ENCODE assay signal across 8 cellular contexts in genomic region chr11:67267188-67268035, GRCh38. TPM values are rescaled to one million over a fixed set of nuclear protein-coding genes. Genes with fewer than 3 reads are reported as not detected.
DNase-seq lines count a peak whose midpoint lies in the region; ATAC-seq and TF ChIP-seq lines count a peak whose summit lies in the region.

No MANE protein-coding gene starts in this region.

- peak overlapping the region; percentile 100 for H3K27ac ChIP-seq in HL-60 (replicated peaks)

- peak in 1 of 2 donors; percentile 1 for ATAC-seq in left cardiac atrium

- H3K4me3 ChIP-seq in BJ (ENCODE audit: low read depth, low read length) (peak overlapping the region; percentile 81), HL-60 (replicated peaks; ENCODE audit: insufficient read depth, low read length) (peak overlapping the region; percentile 67), skeletal muscle cell (ENCODE audit: low read depth, low read length) (peak overlapping the region; percentile 88)

- POLR2A ChIA-PET in BJ (lab: Charles Lee), result no interaction called here
- POLR2A ChIA-PET in GM10248 (lab: Yijun Ruan, JAX), result interaction anchor here (0.6 to 1.1 kb wide), 3 partner anchors 10 to 107 kb away, joined by 3 to 4 read pairs (median 3); no protein-coding TSS in a partner anchor

- peaks cover 9% of the 10 kb centered on the region for H3K36me3 ChIP-seq in BJ (ENCODE audit: control insufficient read depth, insufficient read depth, low read length)

- DNase-seq in BJ (ENCODE audit: low read depth) (no peak), HL-60 (ENCODE audit: low read depth in 1 of 2, low spot score in 1 of 2) (peak in 1 of 2 experiments; percentile 61), left cardiac atrium (peak; percentile 33), skeletal muscle cell (ENCODE audit: low read depth) (no peak), GM10248 (ENCODE audit: extremely low spot score) (no peak), hippocampal formation (lab: John Stamatoyannopoulos, UW) (no peak)
- DNase-seq in activated effector memory CD4-positive, alpha-beta T cell treated with anti-CD3 and anti-CD28 coated beads, Interleukin-2, amount 50 U/mL, for 16 hours, result peak; percentile 76
- DNase-seq in stimulated activated CD4-positive, alpha-beta T cell treated with anti-CD3 and anti-CD28 coated beads, Interleukin-12 subunit alpha, Interleukin-12 subunit beta, amount 100 ng/mL, for 4 hours, result no peak

- CTCF ChIA-PET in BJ (lab: Yijun Ruan, JAX), result interaction anchor here (0.7 to 2.5 kb wide), 13 partner anchors 10 to 115 kb away, joined by 3 to 31 read pairs (median 4); no protein-coding TSS in a partner anchor
- CTCF ChIA-PET in GM10248 (lab: Yijun Ruan, JAX), result interaction anchor here (0.8 to 6.3 kb wide), 21 partner anchors 8 to 186 kb away, joined by 3 to 56 read pairs (median 4); partner anchors contain the start of genes ANKRD13D and POLD4

- TF ChIP-seq CTCF in BJ (IDR thresholded peaks at IDR 0.05; ENCODE audit: insufficient read depth, low read depth, low read length) (no peak), HL-60 (IDR thresholded peaks at IDR 0.05; ENCODE audit: insufficient read depth, low read length) (no peak), GM10248 (IDR thresholded peaks at IDR 0.05; ENCODE audit: control extremely low read depth, extremely low read depth, low read depth, missing control alignments) (no peak)

- intact Hi-C loops in left cardiac atrium (cut with DNase I), result loop anchor here in 1 of 2 donors (2.0 kb wide), 1 partner anchor 49 kb away; no protein-coding TSS in a partner anchor

- no peaks in the 10 kb centered on the region for H3K27me3 ChIP-seq in BJ (ENCODE audit: control insufficient read depth, insufficient read depth, low read length)
- no peaks in the 10 kb centered on the region for H3K27me3 ChIP-seq in HL-60 (ENCODE audit: insufficient read depth, poor library complexity, severe bottlenecking)

RNA-seq across cellular contexts. Expression of gene GRK2, which starts 1.1 kb away (rescaled TPM):
- 21.9 and 31.2 TPM in 2 replicates for polyA plus RNA-seq in BJ (2011; rRNA removed)
- 62.1 and 64.5 TPM in 2 replicates for polyA minus RNA-seq in BJ (2011; rRNA and poly(A)+ RNA removed)
- total RNA-seq in left cardiac atrium, result 10 to 100 TPM; 51.6 to 52.6 TPM

RNA-seq across cellular contexts. Expression of gene ANKRD13D, which starts 21.7 kb away (rescaled TPM):
- polyA plus RNA-seq in BJ (2011; rRNA removed), result 18.4 and 30.7 TPM in 2 replicates
- polyA minus RNA-seq in BJ (2011; rRNA and poly(A)+ RNA removed), result 27.4 and 33.7 TPM in 2 replicates
- total RNA-seq in left cardiac atrium, result 10 to 100 TPM; 22.1 to 22.6 TPM

RNA-seq across cellular contexts. Expression of gene SSH3, which starts 35.9 kb away (rescaled TPM):
- polyA plus RNA-seq in BJ (2011; rRNA removed), result 19.1 and 22.1 TPM in 2 replicates
- 10.9 and 14.6 TPM in 2 replicates for polyA minus RNA-seq in BJ (2011; rRNA and poly(A)+ RNA removed)
- total RNA-seq in left cardiac atrium, result 10 to 100 TPM; 18.1 to 22.2 TPM

Comparison
In these comparisons a context has a peak if more than half of its experiments do, and no peak if none do; other contexts are left out.
1. DNase-seq: peak in activated effector memory CD4-positive, alpha-beta T cell treated with anti-CD3 and anti-CD28 coated beads, Interleukin-2, amount 50 U/mL, for 16 hours (single experiment) and left cardiac atrium (single experiment); none in BJ (single experiment), skeletal muscle cell (single experiment), GM10248 (single experiment), hippocampal formation (0 of 2) and stimulated activated CD4-positive, alpha-beta T cell treated with anti-CD3 and anti-CD28 coated beads, Interleukin-12 subunit alpha, Interleukin-12 subunit beta, amount 100 ng/mL, for 4 hours (single experiment).
2. Peak in every context shown above with its lines, with median percentiles within 50 percentile points of each other: H3K4me3 ChIP-seq.